ENCODE assay signal across 24 cellular contexts in the genomic region with DNA sequence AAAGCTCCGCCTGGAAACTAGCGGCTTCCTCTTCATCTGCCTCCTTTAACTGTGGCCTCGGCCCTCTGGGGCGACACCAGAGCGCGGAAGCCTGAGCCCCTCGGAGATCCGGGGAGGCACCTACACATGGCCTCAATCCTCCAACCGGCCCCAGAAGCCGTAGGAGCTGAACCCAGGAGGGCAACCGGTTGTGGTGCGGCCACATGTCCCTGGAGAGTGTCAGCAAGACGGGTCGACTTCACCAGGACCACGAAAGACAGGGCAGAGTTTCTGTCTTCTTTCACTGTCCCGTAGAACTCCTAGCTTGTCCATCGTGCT. TPM values are rescaled to one million over a fixed set of nuclear protein-coding genes. Genes with fewer than 3 reads are reported as not detected.
DNase-seq lines count a peak whose midpoint lies in the region; ATAC-seq and TF ChIP-seq lines count a peak whose summit lies in the region.
"Had no signal": no experiment of that assay in that cellular context is flagged by ENCODE, and none has a peak within 500 bp of the region (broad histone marks: within the 10 kb centered on the region; RNA-seq: fewer than 3 reads in every experiment).

No MANE protein-coding gene starts in this region.

- H3K9me2 ChIP-seq in PC-9 (ENCODE audit: insufficient read depth): no peaks in the 10 kb centered on the region

- POLR2A ChIA-PET in naive thymus-derived CD4-positive, alpha-beta T cell (lab: Charles Lee): no interaction called here
- POLR2A ChIA-PET in PC-9 (lab: Charles Lee; ENCODE audit: unreplicated experiment): no interaction called here

- peak overlapping the region; percentile 13 for H3K4me3 Mint-ChIP-seq in stimulated activated naive CD8-positive, alpha-beta T cell treated with anti-CD3 and anti-CD28 coated beads, Interleukin-15, Interleukin-2, amounts not matched to agents 100 ng/mL and 50 ng/mL, for 24 hours
- H3K4me3 Mint-ChIP-seq in stimulated activated naive CD8-positive, alpha-beta T cell treated with anti-CD3 and anti-CD28 coated beads, Interleukin-15, amount 100 ng/mL, for 72 hours: peak overlapping the region in 1 of 2 donors; percentile 51
- H3K4me3 Mint-ChIP-seq in naive thymus-derived CD4-positive, alpha-beta T cell: peak overlapping the region in 8 of 10 donors; percentile 5 to 70 (median 47)
- H3K4me3 Mint-ChIP-seq: CD8-positive, alpha-beta T cell; HFFc6 had no signal

- H3K27ac ChIP-seq in naive thymus-derived CD4-positive, alpha-beta T cell (ENCODE audit: low read depth, low read length): no peak overlapping the region
- H3K27ac ChIP-seq in adrenal gland (no peak overlapping the region), PC-9 (no peak overlapping the region)
- H3K27ac ChIP-seq: 22Rv1, sigmoid colon, transverse colon had no signal

- WGBS in adrenal gland, 4 donors: 3 to 6% (median 4%) methylated on average over 10 to 17 of the region's 17 CpGs

- TF ChIP-seq CTCF in adrenal gland (IDR thresholded peaks at IDR 0.05) (no peak), PC-9 (conservative IDR thresholded peaks at IDR 0.05) (no peak)

- BruUV-seq in PC-9 (replicated peaks; lab: Mats Ljungman, UMichigan): no TSS peak

- H3F3A ChIP-seq in PC-9 (ENCODE audit: insufficient read depth, low read depth): no peaks in the 10 kb centered on the region

- no peak for ATAC-seq in stimulated activated naive CD8-positive, alpha-beta T cell treated with anti-CD3 and anti-CD28 coated beads, Interleukin-15, amount 100 ng/mL, for 72 hours
- no peak for ATAC-seq in naive thymus-derived CD4-positive, alpha-beta T cell
- ATAC-seq: activated naive CD4-positive, alpha-beta T cell treated with anti-CD3 and anti-CD28 coated beads, Interleukin-2, amount 50 U/mL, for 72 hours; CD8-positive, alpha-beta T cell had no signal

- DNase-seq in NCI-H748 (lab: John Stamatoyannopoulos, UW; ENCODE audit: unreplicated experiment) (peak; percentile 5), NCI-H748 treated with DMSO at 0.1 percent for 48 hours (lab: John Stamatoyannopoulos, UW) (no peak), adrenal gland (no peak), PC-9 (no peak), NCI-H345 (lab: John Stamatoyannopoulos, UW) (no peak)
- DNase-seq in stimulated activated naive CD8-positive, alpha-beta T cell treated with anti-CD3 and anti-CD28 coated beads, Interleukin-15, amount 100 ng/mL, for 72 hours: no peak
- DNase-seq in naive thymus-derived CD4-positive, alpha-beta T cell: no peak
- DNase-seq: CD8-positive, alpha-beta T cell; head of caudate nucleus; HFFc6; naive B cell; NCI-H2029 treated with DMSO at 0.1 percent for 48 hours; NCI-H2227 treated with DMSO at 0.1 percent for 48 hours; NCI-H774; sigmoid colon; T1000; transverse colon had no signal

- intact Hi-C loops in naive thymus-derived CD4-positive, alpha-beta T cell (cut with micrococcal nuclease): no loop called here
- intact Hi-C loops in adrenal gland (cut with DNase I) (no loop called here), PC-9 (cut with micrococcal nuclease; ENCODE audit: unreplicated experiment) (no loop called here)

- no peaks in the 10 kb centered on the region for H3K36me3 ChIP-seq in naive thymus-derived CD4-positive, alpha-beta T cell (ENCODE audit: control insufficient read depth in 2 of 3, insufficient read depth in 3 of 3, low read length in 3 of 3)
- H3K36me3 ChIP-seq in adrenal gland (replicated peaks in 1 of 2): no peaks in the 10 kb centered on the region
- no peaks in the 10 kb centered on the region for H3K36me3 ChIP-seq in PC-9 (ENCODE audit: low read depth)
- H3K36me3 ChIP-seq: sigmoid colon, transverse colon had no signal

- H3K4me3 ChIP-seq in naive thymus-derived CD4-positive, alpha-beta T cell (ENCODE audit: low read length): no peak overlapping the region
- no peak overlapping the region for H3K4me3 ChIP-seq in adrenal gland
- no peak overlapping the region for H3K4me3 ChIP-seq in PC-9
- H3K4me3 ChIP-seq: transverse colon had no signal

- H3K4me1 Mint-ChIP-seq in stimulated activated naive CD8-positive, alpha-beta T cell treated with anti-CD3 and anti-CD28 coated beads, Interleukin-15, Interleukin-2, amounts not matched to agents 100 ng/mL and 50 ng/mL, for 24 hours (ENCODE audit: low read depth): peaks cover 14% of the 10 kb centered on the region
- H3K4me1 Mint-ChIP-seq in stimulated activated naive CD8-positive, alpha-beta T cell treated with anti-CD3 and anti-CD28 coated beads, Interleukin-15, amount 100 ng/mL, for 72 hours: peaks cover 16% of the 10 kb centered on the region
- H3K4me1 Mint-ChIP-seq in naive thymus-derived CD4-positive, alpha-beta T cell: peaks cover 0 to 26% (median 18%) of the 10 kb centered on the region in 7 donors

- H2AFZ ChIP-seq in PC-9: no peak overlapping the region

- no peaks in the 10 kb centered on the region for H3K79me2 ChIP-seq in PC-9 (ENCODE audit: low read depth)

- H3K9me3 ChIP-seq in naive thymus-derived CD4-positive, alpha-beta T cell (ENCODE audit: control insufficient read depth in 2 of 3, low read length in 3 of 3): no peaks in the 10 kb centered on the region
- H3K9me3 ChIP-seq in adrenal gland (replicated peaks in 1 of 3) (no peaks in the 10 kb centered on the region), PC-9 (ENCODE audit: insufficient read depth, low read depth) (no peaks in the 10 kb centered on the region)
- H3K9me3 ChIP-seq: sigmoid colon, transverse colon had no signal

- H3K9me3 Mint-ChIP-seq in stimulated activated naive CD8-positive, alpha-beta T cell treated with anti-CD3 and anti-CD28 coated beads, Interleukin-15, Interleukin-2, amounts not matched to agents 100 ng/mL and 50 ng/mL, for 24 hours: no peaks in the 10 kb centered on the region
- H3K9me3 Mint-ChIP-seq in stimulated activated naive CD8-positive, alpha-beta T cell treated with anti-CD3 and anti-CD28 coated beads, Interleukin-15, amount 100 ng/mL, for 72 hours: peaks cover 5 to 8% of the 10 kb centered on the region in 2 donors
- peaks cover 0 to 30% (median 6%) of the 10 kb centered on the region in 11 donors for H3K9me3 Mint-ChIP-seq in naive thymus-derived CD4-positive, alpha-beta T cell
- H3K9me3 Mint-ChIP-seq: CD8-positive, alpha-beta T cell; HFFc6 had no signal

- H3K4me2 ChIP-seq in PC-9: no peak overlapping the region

- CTCF ChIA-PET in naive thymus-derived CD4-positive, alpha-beta T cell (lab: Charles Lee): no interaction called here
- CTCF ChIA-PET in PC-9 (lab: Charles Lee): no interaction called here

- no peaks in the 10 kb centered on the region for H4K20me1 ChIP-seq in PC-9 (ENCODE audit: insufficient read depth)

- no peak overlapping the region for H3K27ac Mint-ChIP-seq in stimulated activated naive CD8-positive, alpha-beta T cell treated with anti-CD3 and anti-CD28 coated beads, Interleukin-15, Interleukin-2, amounts not matched to agents 100 ng/mL and 50 ng/mL, for 24 hours
- peak overlapping the region in 1 of 2 donors; percentile 95 for H3K27ac Mint-ChIP-seq in stimulated activated naive CD8-positive, alpha-beta T cell treated with anti-CD3 and anti-CD28 coated beads, Interleukin-15, amount 100 ng/mL, for 72 hours
- H3K27ac Mint-ChIP-seq in naive thymus-derived CD4-positive, alpha-beta T cell: peak overlapping the region in 1 of 9 donors; percentile 67
- H3K27ac Mint-ChIP-seq: activated naive CD4-positive, alpha-beta T cell treated with anti-CD3 and anti-CD28 coated beads, Interleukin-2, amount 50 U/mL, for 72 hours; CD8-positive, alpha-beta T cell; HFFc6 had no signal

- peaks cover 70% of the 10 kb centered on the region for H3K27me3 Mint-ChIP-seq in stimulated activated naive CD8-positive, alpha-beta T cell treated with anti-CD3 and anti-CD28 coated beads, Interleukin-15, Interleukin-2, amounts not matched to agents 100 ng/mL and 50 ng/mL, for 24 hours
- peaks cover 82% of the 10 kb centered on the region for H3K27me3 Mint-ChIP-seq in stimulated activated naive CD8-positive, alpha-beta T cell treated with anti-CD3 and anti-CD28 coated beads, Interleukin-15, amount 100 ng/mL, for 72 hours
- H3K27me3 Mint-ChIP-seq in naive thymus-derived CD4-positive, alpha-beta T cell: peaks cover 62 to 81% (median 67%) of the 10 kb centered on the region in 5 donors

- TF ChIP-seq POLR2A in adrenal gland (IDR thresholded peaks at IDR 0.05): no peak

- peaks cover 5 to 26% of the 10 kb centered on the region in 2 donors for H3K27me3 ChIP-seq in naive thymus-derived CD4-positive, alpha-beta T cell (ENCODE audit: control insufficient read depth in 2 of 2, insufficient read depth in 2 of 2, low read length in 2 of 2)
- H3K27me3 ChIP-seq in adrenal gland (peaks cover 84% of the 10 kb centered on the region), PC-9 (ENCODE audit: insufficient read depth, low read depth) (peaks cover 67% of the 10 kb centered on the region)

- H3K36me3 Mint-ChIP-seq in stimulated activated naive CD8-positive, alpha-beta T cell treated with anti-CD3 and anti-CD28 coated beads, Interleukin-15, Interleukin-2, amounts not matched to agents 100 ng/mL and 50 ng/mL, for 24 hours (ENCODE audit: low read depth): no peaks in the 10 kb centered on the region
- H3K36me3 Mint-ChIP-seq in naive thymus-derived CD4-positive, alpha-beta T cell: peaks cover 0 to 15% (median 0%) of the 10 kb centered on the region in 5 donors
- H3K36me3 Mint-ChIP-seq: CD8-positive, alpha-beta T cell had no signal

- peaks cover 0 to 9% of the 10 kb centered on the region in 2 donors for H3K4me1 ChIP-seq in naive thymus-derived CD4-positive, alpha-beta T cell (ENCODE audit: control insufficient read depth in 2 of 2, insufficient read depth in 2 of 2, low read length in 2 of 2)
- peaks cover 0 to 3% of the 10 kb centered on the region in 2 donors for H3K4me1 ChIP-seq in adrenal gland (replicated peaks in 1 of 2)
- no peaks in the 10 kb centered on the region for H3K4me1 ChIP-seq in PC-9 (replicated peaks; ENCODE audit: insufficient read depth)

RNA-seq across cellular contexts. Expression of gene SOX1, which starts 3.7 kb away (rescaled TPM):
- total RNA-seq in naive thymus-derived CD4-positive, alpha-beta T cell: not detected
- polyA plus RNA-seq in naive thymus-derived CD4-positive, alpha-beta T cell: not detected
- total RNA-seq in adrenal gland (not detected), PC-9 (2021) (not detected in 2 replicates)
- polyA plus RNA-seq in adrenal gland: not detected
- total RNA-seq: activated naive CD4-positive, alpha-beta T cell treated with anti-CD3 and anti-CD28 coated beads, Interleukin-2, amount 50 U/mL, for 72 hours; CD8-positive, alpha-beta T cell; G401; HFFc6; left lobe of liver; M059J; mesenteric fat pad; transverse colon had no signal
